In genomic region chr9:27333241-27334052, GRCh38 we compare ENCODE assay signal across 9 cellular contexts. TPM values are rescaled to one million over a fixed set of nuclear protein-coding genes. Genes with fewer than 3 reads are reported as not detected.
DNase-seq lines count a peak whose midpoint lies in the region; ATAC-seq lines count a peak whose summit lies in the region.
"Had no signal": no experiment of that assay in that cellular context is flagged by ENCODE, and none has a peak within 500 bp of the region (broad histone marks: within the 10 kb centered on the region; RNA-seq: fewer than 3 reads in every experiment).

No MANE protein-coding gene starts in this region.

- H3K9me3 Mint-ChIP-seq in activated naive CD4-positive, alpha-beta T cell treated with anti-CD3 and anti-CD28 coated beads, Interleukin-2, amount 50 U/mL, for 72 hours = no peaks in the 10 kb centered on the region

- no peak overlapping the region for H3K27ac Mint-ChIP-seq in activated naive CD4-positive, alpha-beta T cell treated with anti-CD3 and anti-CD28 coated beads, Interleukin-2, amount 50 U/mL, for 72 hours

- DNase-seq in ELF-1 (ENCODE audit: low read depth, low spot score) (peak; percentile 94), Kasumi-1 (lab: John Stamatoyannopoulos, UW) (peak; percentile 53 to 55), RPMI8226 (peak; percentile 56), glomerular visceral epithelial cell (ENCODE audit: extremely low spot score) (peak; percentile 75), pons (ENCODE audit: low spot score) (peak; percentile 95), NOMO-1 (lab: John Stamatoyannopoulos, UW; ENCODE audit: unreplicated experiment in 2 of 2) (no peak)
- DNase-seq in activated naive CD4-positive, alpha-beta T cell treated with anti-CD3 and anti-CD28 coated beads, Interleukin-2, amount 50 U/mL, for 72 hours (ENCODE audit: low spot score in 2 of 2) = peak in 1 of 2 donors; percentile 62

- no peaks in the 10 kb centered on the region for H3K36me3 Mint-ChIP-seq in activated naive CD4-positive, alpha-beta T cell treated with anti-CD3 and anti-CD28 coated beads, Interleukin-2, amount 50 U/mL, for 72 hours

- peak; percentile 62 for ATAC-seq in GM21737 (IDR thresholded peaks at IDR 0.05; ENCODE audit: unreplicated experiment)
- ATAC-seq in activated naive CD4-positive, alpha-beta T cell treated with anti-CD3 and anti-CD28 coated beads, Interleukin-2, amount 50 U/mL, for 72 hours = peak; percentile 52 to 73

RNA-seq across cellular contexts. Expression of gene EQTN, which starts 36.5 kb away (rescaled TPM):
- not detected for total RNA-seq in activated naive CD4-positive, alpha-beta T cell treated with anti-CD3 and anti-CD28 coated beads, Interleukin-2, amount 50 U/mL, for 72 hours
- total RNA-seq: skeletal muscle tissue had no signal

Comparison
In these comparisons a context has a peak if more than half of its experiments do, and no peak if none do; other contexts are left out.
1. DNase-seq: peak in ELF-1 (single experiment), Kasumi-1 (2 of 2), RPMI8226 (single experiment), glomerular visceral epithelial cell (single experiment) and pons (single experiment); none in NOMO-1 (0 of 2).